ENCODE assay signal across 27 cellular contexts in the genomic region with DNA sequence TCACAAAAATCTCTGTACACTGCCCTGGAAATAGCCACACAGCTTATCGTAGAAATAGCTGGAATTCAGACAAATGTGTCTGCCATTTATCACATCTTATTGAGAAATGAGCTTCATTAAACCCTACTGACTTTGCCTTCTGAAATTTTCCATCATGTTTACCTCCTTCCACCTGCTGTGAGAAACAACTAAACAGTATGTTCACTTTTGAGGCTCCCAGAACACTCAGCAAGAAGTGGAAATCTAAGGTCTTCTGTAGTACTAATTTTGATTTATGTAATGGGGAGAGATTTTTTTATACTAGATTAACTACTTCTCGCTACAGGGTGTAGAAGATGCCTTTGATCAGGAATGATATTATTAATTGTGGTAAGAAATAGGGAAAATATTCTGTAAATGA.
DNase-seq lines count a peak whose midpoint lies in the region; TF ChIP-seq lines count a peak whose summit lies in the region.
"Had no signal": no experiment of that assay in that cellular context is flagged by ENCODE, and none has a peak within 500 bp of the region (broad histone marks: within the 10 kb centered on the region; RNA-seq: fewer than 3 reads in every experiment).

No MANE protein-coding gene starts in this region.

- TF ChIP-seq RAD21 in Ishikawa (IDR thresholded peaks at IDR 0.05; ENCODE audit: low read depth) = no peak

- peak; percentile 80 for TF ChIP-seq EP300 in Ishikawa (IDR thresholded peaks at IDR 0.05; ENCODE audit: borderline replicate concordance)

- DNase-seq in WERI-Rb-1 = no peak
- DNase-seq: 8988T; ACHN; AML-193; BE2C; C1 segment of cervical spinal cord; Caco-2; Calu3; CD4-positive, alpha-beta memory T cell; CD4-positive, alpha-beta T cell; CD4-positive, CD25-positive, alpha-beta regulatory T cell; CD8-positive, alpha-beta memory T cell; CD8-positive, alpha-beta T cell; COR-L47; DMS 273 treated with DMSO at 0.1 percent for 48 hours; DMS153; DMS53; DMS79; DMS79 treated with DMSO at 0.1 percent for 48 hours; DND-41; EL had no signal

- no peak overlapping the region for H3K27ac ChIP-seq in WERI-Rb-1
- H3K27ac ChIP-seq: 22Rv1; A549; BLaER1; BLaER1 treated with 17β-estradiol and CSF1 and Interleukin-3, amounts not matched to agents 10 nM and 100 nM; C4-2B had no signal

- no peaks in the 10 kb centered on the region for H3K9me3 ChIP-seq in WERI-Rb-1 (ENCODE audit: severe bottlenecking)
- H3K9me3 ChIP-seq: A549; BE2C; BLaER1; BLaER1 treated with 17β-estradiol and CSF1 and Interleukin-3, amounts not matched to agents 10 nM and 100 nM; Caco-2 had no signal

- no peaks in the 10 kb centered on the region for H3K27me3 ChIP-seq in WERI-Rb-1 (ENCODE audit: insufficient read depth, low read depth, severe bottlenecking)
- H3K27me3 ChIP-seq: BE2C; BLaER1; BLaER1 treated with 17β-estradiol and CSF1 and Interleukin-3, amounts not matched to agents 10 nM and 100 nM had no signal

- no peaks in the 10 kb centered on the region for H3K36me3 ChIP-seq in WERI-Rb-1
- H3K36me3 ChIP-seq: BE2C; BLaER1; BLaER1 treated with 17β-estradiol and CSF1 and Interleukin-3, amounts not matched to agents 10 nM and 100 nM had no signal

- no peak overlapping the region for H3K4me3 ChIP-seq in WERI-Rb-1 (ENCODE audit: low read depth, low read length)
- H3K4me3 ChIP-seq: A549; BLaER1; BLaER1 treated with 17β-estradiol and CSF1 and Interleukin-3, amounts not matched to agents 10 nM and 100 nM had no signal

- TF ChIP-seq CTCF in WERI-Rb-1 (IDR thresholded peaks at IDR 0.05; ENCODE audit: low read depth, low read length) = no peak

TF ChIP-seq in Ishikawa, 13 proteins besides CTCF, POLR2A, EP300 and RAD21:
- TF ChIP-seq, protein P1, sequence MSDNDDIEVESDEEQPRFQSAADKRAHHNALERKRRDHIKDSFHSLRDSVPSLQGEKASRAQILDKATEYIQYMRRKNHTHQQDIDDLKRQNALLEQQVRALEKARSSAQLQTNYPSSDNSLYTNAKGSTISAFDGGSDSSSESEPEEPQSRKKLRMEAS (IDR thresholded peaks at IDR 0.05) = no peak
- no peak for TF ChIP-seq ZBTB7A (IDR thresholded peaks at IDR 0.05; ENCODE audit: low read depth)
- no peak for TF ChIP-seq EGR1 (IDR thresholded peaks at IDR 0.05)
- TF ChIP-seq CEBPB (IDR thresholded peaks at IDR 0.05) = no peak
- TF ChIP-seq TAF1 (IDR thresholded peaks at IDR 0.05; ENCODE audit: low read depth) = no peak
- TF ChIP-seq, protein P2, sequence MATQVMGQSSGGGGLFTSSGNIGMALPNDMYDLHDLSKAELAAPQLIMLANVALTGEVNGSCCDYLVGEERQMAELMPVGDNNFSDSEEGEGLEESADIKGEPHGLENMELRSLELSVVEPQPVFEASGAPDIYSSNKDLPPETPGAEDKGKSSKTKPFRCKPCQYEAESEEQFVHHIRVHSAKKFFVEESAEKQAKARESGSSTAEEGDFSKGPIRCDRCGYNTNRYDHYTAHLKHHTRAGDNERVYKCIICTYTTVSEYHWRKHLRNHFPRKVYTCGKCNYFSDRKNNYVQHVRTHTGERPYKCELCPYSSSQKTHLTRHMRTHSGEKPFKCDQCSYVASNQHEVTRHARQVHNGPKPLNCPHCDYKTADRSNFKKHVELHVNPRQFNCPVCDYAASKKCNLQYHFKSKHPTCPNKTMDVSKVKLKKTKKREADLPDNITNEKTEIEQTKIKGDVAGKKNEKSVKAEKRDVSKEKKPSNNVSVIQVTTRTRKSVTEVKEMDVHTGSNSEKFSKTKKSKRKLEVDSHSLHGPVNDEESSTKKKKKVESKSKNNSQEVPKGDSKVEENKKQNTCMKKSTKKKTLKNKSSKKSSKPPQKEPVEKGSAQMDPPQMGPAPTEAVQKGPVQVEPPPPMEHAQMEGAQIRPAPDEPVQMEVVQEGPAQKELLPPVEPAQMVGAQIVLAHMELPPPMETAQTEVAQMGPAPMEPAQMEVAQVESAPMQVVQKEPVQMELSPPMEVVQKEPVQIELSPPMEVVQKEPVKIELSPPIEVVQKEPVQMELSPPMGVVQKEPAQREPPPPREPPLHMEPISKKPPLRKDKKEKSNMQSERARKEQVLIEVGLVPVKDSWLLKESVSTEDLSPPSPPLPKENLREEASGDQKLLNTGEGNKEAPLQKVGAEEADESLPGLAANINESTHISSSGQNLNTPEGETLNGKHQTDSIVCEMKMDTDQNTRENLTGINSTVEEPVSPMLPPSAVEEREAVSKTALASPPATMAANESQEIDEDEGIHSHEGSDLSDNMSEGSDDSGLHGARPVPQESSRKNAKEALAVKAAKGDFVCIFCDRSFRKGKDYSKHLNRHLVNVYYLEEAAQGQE (IDR thresholded peaks at IDR 0.05; ENCODE audit: low read depth) = no peak
- no peak for TF ChIP-seq CREB1 (IDR thresholded peaks at IDR 0.05; ENCODE audit: low read depth)
- no peak for TF ChIP-seq YY1 (IDR thresholded peaks at IDR 0.05; ENCODE audit: low read depth)
- peak; percentile 78 for TF ChIP-seq FOXM1 (IDR thresholded peaks at IDR 0.05; ENCODE audit: borderline replicate concordance, low read depth)
- TF ChIP-seq NFIC (IDR thresholded peaks at IDR 0.05) = peak; percentile 63; the same call in 1 of the 2 replicates
- peak; percentile 50 for TF ChIP-seq TEAD4 (IDR thresholded peaks at IDR 0.05)
- TF ChIP-seq, protein P3, sequence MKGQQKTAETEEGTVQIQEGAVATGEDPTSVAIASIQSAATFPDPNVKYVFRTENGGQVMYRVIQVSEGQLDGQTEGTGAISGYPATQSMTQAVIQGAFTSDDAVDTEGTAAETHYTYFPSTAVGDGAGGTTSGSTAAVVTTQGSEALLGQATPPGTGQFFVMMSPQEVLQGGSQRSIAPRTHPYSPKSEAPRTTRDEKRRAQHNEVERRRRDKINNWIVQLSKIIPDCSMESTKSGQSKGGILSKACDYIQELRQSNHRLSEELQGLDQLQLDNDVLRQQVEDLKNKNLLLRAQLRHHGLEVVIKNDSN (IDR thresholded peaks at IDR 0.05) = no peak
- TF ChIP-seq TCF12 (IDR thresholded peaks at IDR 0.05; ENCODE audit: low read depth) = peak; percentile 55; the same call in 1 of the 2 replicates
